ENCODE assay signal across 8 cellular contexts in genomic region chr1:61050541-61051454, GRCh38. TPM values are rescaled to one million over a fixed set of nuclear protein-coding genes. Genes with fewer than 3 reads are reported as not detected.
DNase-seq lines count a peak whose midpoint lies in the region; ATAC-seq and TF ChIP-seq lines count a peak whose summit lies in the region.

No MANE protein-coding gene starts in this region.

- H3K27me3 Mint-ChIP-seq in dendritic cell treated with granulocyte-macrophage colony-stimulating factor and Interleukin-4, amounts not matched to agents 40 ng/mL and 50 ng/mL, for 4 days, result peaks cover 49% of the 10 kb centered on the region

- H3K27ac Mint-ChIP-seq in dendritic cell treated with granulocyte-macrophage colony-stimulating factor and Interleukin-4, amounts not matched to agents 40 ng/mL and 50 ng/mL, for 4 days, result peak overlapping the region; percentile 60

- H3K9ac ChIP-seq in NT2/D1 (ENCODE audit: insufficient read length, low read depth) (peak overlapping the region; percentile 44), stomach smooth muscle (ENCODE audit: low read length in 2 of 2) (peak overlapping the region; percentile 84 to 87)

- TF ChIP-seq CTCF in 22Rv1 (IDR thresholded peaks at IDR 0.05), result no peak
- no peak for TF ChIP-seq CTCF in lower leg skin (IDR thresholded peaks at IDR 0.05)

- 1 to 2% methylated on average over 55 to 60 of the region's 86 CpGs for WGBS in lower leg skin, 2 donors

- no peaks in the 10 kb centered on the region for H3K36me3 Mint-ChIP-seq in dendritic cell treated with granulocyte-macrophage colony-stimulating factor and Interleukin-4, amounts not matched to agents 40 ng/mL and 50 ng/mL, for 4 days (ENCODE audit: low read depth)

- peak overlapping the region; percentile 64 for H3K27ac ChIP-seq in 22Rv1
- peak overlapping the region; percentile 90 for H3K27ac ChIP-seq in stomach smooth muscle (ENCODE audit: low read length)

- no peaks in the 10 kb centered on the region for H3K9me3 ChIP-seq in NT2/D1 (ENCODE audit: insufficient read depth, low read length)
- no peaks in the 10 kb centered on the region for H3K9me3 ChIP-seq in stomach smooth muscle (ENCODE audit: control insufficient read depth in 2 of 2, low read length in 2 of 2)

- DNase-seq in NT2/D1 (ENCODE audit: low read depth, low spot score) (no peak), lower leg skin (ENCODE audit: low spot score in 2 of 2) (peak in 1 of 2 donors; percentile 92), COLO829 (ENCODE audit: low spot score) (no peak)

- H3K9me3 Mint-ChIP-seq in dendritic cell treated with granulocyte-macrophage colony-stimulating factor and Interleukin-4, amounts not matched to agents 40 ng/mL and 50 ng/mL, for 4 days, result no peaks in the 10 kb centered on the region

- peaks cover 30% of the 10 kb centered on the region for H3K4me1 Mint-ChIP-seq in dendritic cell treated with granulocyte-macrophage colony-stimulating factor and Interleukin-4, amounts not matched to agents 40 ng/mL and 50 ng/mL, for 4 days (ENCODE audit: low read depth)

- intact Hi-C loops in dendritic cell treated with granulocyte-macrophage colony-stimulating factor and Interleukin-4, amounts not matched to agents 40 ng/mL and 50 ng/mL, for 4 days (cut with micrococcal nuclease), result loop anchor here (5.0 to 10.0 kb wide), 5 partner anchors 37 to 587 kb away; no protein-coding TSS in a partner anchor
- intact Hi-C loops in lower leg skin (cut with DNase I; ENCODE audit: low total_unique reads), result loop anchor here (10.0 kb wide), 1 partner anchor 284 kb away; no protein-coding TSS in a partner anchor

- TF ChIP-seq POLR2A in lower leg skin (IDR thresholded peaks at IDR 0.05), result no peak

- H3K4me1 ChIP-seq in NT2/D1 (ENCODE audit: insufficient read depth, insufficient read length), result peaks cover 3% of the 10 kb centered on the region
- H3K4me1 ChIP-seq in stomach smooth muscle (ENCODE audit: control insufficient read depth, insufficient read depth, low read length), result peaks cover 23% of the 10 kb centered on the region

- peak overlapping the region; percentile 82 for H3K4me3 Mint-ChIP-seq in dendritic cell treated with granulocyte-macrophage colony-stimulating factor and Interleukin-4, amounts not matched to agents 40 ng/mL and 50 ng/mL, for 4 days

- H3K27me3 ChIP-seq in NT2/D1 (ENCODE audit: insufficient read depth, insufficient read length) (peaks cover 53% of the 10 kb centered on the region), stomach smooth muscle (ENCODE audit: control insufficient read depth in 1 of 2, insufficient read depth in 2 of 2, low read length in 2 of 2) (no peaks in the 10 kb centered on the region)

- H3K4me3 ChIP-seq in NT2/D1 (ENCODE audit: insufficient read length, low read depth), result peak overlapping the region; percentile 50
- H3K4me3 ChIP-seq in lower leg skin (ENCODE audit: low read depth, poor library complexity, severe bottlenecking), result peak overlapping the region; percentile 77
- H3K4me3 ChIP-seq in stomach smooth muscle (ENCODE audit: low read length in 2 of 2), result peak overlapping the region; percentile 73 to 81

- peak; percentile 25 for ATAC-seq in GM18867 (IDR thresholded peaks at IDR 0.05; ENCODE audit: unreplicated experiment)
- ATAC-seq in HG02970 (IDR thresholded peaks at IDR 0.05; ENCODE audit: low FRiP score, unreplicated experiment), result no peak

- H3K36me3 ChIP-seq in NT2/D1 (ENCODE audit: insufficient read depth, insufficient read length, low read length), result no peaks in the 10 kb centered on the region
- H3K36me3 ChIP-seq in stomach smooth muscle (ENCODE audit: control insufficient read depth in 2 of 2, insufficient read depth in 2 of 2, low read length in 2 of 2), result no peaks in the 10 kb centered on the region

RNA-seq across cellular contexts. Expression of gene NFIA, which starts 31.6 kb away (rescaled TPM):
- 10 to 100 TPM; 26.0 to 32.5 (median 30.3) TPM for total RNA-seq in lower leg skin
